ENCODE assay signal across 8 cellular contexts in genomic region chr22:39496131-39496838, GRCh38. TPM values are rescaled to one million over a fixed set of nuclear protein-coding genes. Genes with fewer than 3 reads are reported as not detected.
DNase-seq lines count a peak whose midpoint lies in the region; ATAC-seq and TF ChIP-seq lines count a peak whose summit lies in the region.

No MANE protein-coding gene starts in this region.

- TF ChIP-seq CTCF in Calu3 (IDR thresholded peaks at IDR 0.05; ENCODE audit: unreplicated experiment) = peak; percentile 58
- TF ChIP-seq CTCF in heart right ventricle (IDR thresholded peaks at IDR 0.05) = peak; percentile 65 to 87 (median 79)
- peak in 3 of 4 experiments; percentile 48 to 63 (median 63) for TF ChIP-seq CTCF in prostate gland (IDR thresholded peaks at IDR 0.05)

- H3K4me3 Mint-ChIP-seq in Calu3 (ENCODE audit: low read depth, unreplicated experiment) = no peak overlapping the region
- no peak overlapping the region for H3K4me3 Mint-ChIP-seq in activated naive CD8-positive, alpha-beta T cell treated with anti-CD3 and anti-CD28 coated beads for 36 hours

- H3K4me3 ChIP-seq in SJSA1 (no peak overlapping the region), heart right ventricle (no peak overlapping the region), prostate gland (no peak overlapping the region)

- H3K36me3 ChIP-seq in SJSA1 (no peaks in the 10 kb centered on the region), heart right ventricle (no peaks in the 10 kb centered on the region), prostate gland (no peaks in the 10 kb centered on the region)

- H3K27ac Mint-ChIP-seq in Calu3 (ENCODE audit: unreplicated experiment) = no peak overlapping the region
- no peak overlapping the region for H3K27ac Mint-ChIP-seq in activated naive CD8-positive, alpha-beta T cell treated with anti-CD3 and anti-CD28 coated beads for 36 hours

- intact Hi-C loops in Calu3 (cut with micrococcal nuclease; ENCODE audit: unreplicated experiment) = no loop called here
- intact Hi-C loops in heart right ventricle (cut with DNase I) = loop anchor here in 2 of 10 donors (2.0 to 10.0 kb wide), 2 partner anchors 33 to 61 kb away; no protein-coding TSS in a partner anchor
- intact Hi-C loops in prostate gland (cut with DNase I) = no loop called here

- H3K4me1 Mint-ChIP-seq in Calu3 (ENCODE audit: low read depth, unreplicated experiment) = peaks cover 39% of the 10 kb centered on the region
- peaks cover 14% of the 10 kb centered on the region for H3K4me1 Mint-ChIP-seq in activated naive CD8-positive, alpha-beta T cell treated with anti-CD3 and anti-CD28 coated beads for 36 hours

- H3K9me3 Mint-ChIP-seq in Calu3 (ENCODE audit: low read depth, unreplicated experiment) = no peaks in the 10 kb centered on the region
- no peaks in the 10 kb centered on the region for H3K9me3 Mint-ChIP-seq in activated naive CD8-positive, alpha-beta T cell treated with anti-CD3 and anti-CD28 coated beads for 36 hours

- H3K27me3 ChIP-seq in SJSA1 (replicated peaks) (no peaks in the 10 kb centered on the region), heart right ventricle (no peaks in the 10 kb centered on the region), prostate gland (replicated peaks; ENCODE audit: insufficient read depth) (no peaks in the 10 kb centered on the region)

- WGBS in heart right ventricle, 2 donors = 35 to 40% methylated on average over 13 of the region's 13 CpGs
- 47% methylated on average over 13 of the region's 13 CpGs for WGBS in prostate gland

- H3K4me1 ChIP-seq in SJSA1 (replicated peaks) (peaks cover 34% of the 10 kb centered on the region), heart right ventricle (peaks cover 11 to 58% (median 32%) of the 10 kb centered on the region in 9 donors), prostate gland (replicated peaks) (peaks cover 3% of the 10 kb centered on the region)

- H3K36me3 Mint-ChIP-seq in Calu3 (ENCODE audit: insufficient read depth, unreplicated experiment) = peaks cover 2% of the 10 kb centered on the region
- H3K36me3 Mint-ChIP-seq in activated naive CD8-positive, alpha-beta T cell treated with anti-CD3 and anti-CD28 coated beads for 36 hours = no peaks in the 10 kb centered on the region

- no peaks in the 10 kb centered on the region for H3K27me3 Mint-ChIP-seq in Calu3 (ENCODE audit: unreplicated experiment)
- H3K27me3 Mint-ChIP-seq in activated naive CD8-positive, alpha-beta T cell treated with anti-CD3 and anti-CD28 coated beads for 36 hours = no peaks in the 10 kb centered on the region

- CTCF ChIA-PET in Calu3 (lab: Charles Lee) = interaction anchor here (0.8 to 2.2 kb wide), 6 partner anchors 14 to 97 kb away, joined by 3 to 16 read pairs (median 4); partner anchors contain the start of gene TAB1

- no TSS peak for BruUV-seq in Calu3 (replicated peaks; lab: Mats Ljungman, UMichigan)

- H3K9me3 ChIP-seq in SJSA1 (replicated peaks) (no peaks in the 10 kb centered on the region), heart right ventricle (no peaks in the 10 kb centered on the region), prostate gland (no peaks in the 10 kb centered on the region)

- peak; percentile 46 to 80 (median 68) for ATAC-seq in heart right ventricle
- ATAC-seq in GM21447 (IDR thresholded peaks at IDR 0.05; ENCODE audit: unreplicated experiment) = no peak
- ATAC-seq in GM21825 (IDR thresholded peaks at IDR 0.05; ENCODE audit: unreplicated experiment) = no peak

- H3K27ac ChIP-seq in SJSA1 (no peak overlapping the region), heart right ventricle (peak overlapping the region in 7 of 10 donors; percentile 12 to 71 (median 38)), prostate gland (no peak overlapping the region)

- DNase-seq in Calu3 = peak; percentile 64
- DNase-seq in HuH-7.5 (ENCODE audit: low spot score) = peak; percentile 66
- DNase-seq in SJSA1 (ENCODE audit: low read depth in 1 of 2, low spot score in 2 of 2) = peak; percentile 43 to 70
- peak; percentile 59 for DNase-seq in activated naive CD8-positive, alpha-beta T cell treated with anti-CD3 and anti-CD28 coated beads for 36 hours
- DNase-seq in heart right ventricle = peak; percentile 71 to 86
- peak; percentile 56 for DNase-seq in prostate gland (ENCODE audit: low spot score)

- no peak for TF ChIP-seq POLR2A in prostate gland (IDR thresholded peaks at IDR 0.05)

RNA-seq across cellular contexts. Expression of gene MIEF1, which starts 5.8 kb away (rescaled TPM):
- total RNA-seq in Calu3 (2022) (39.2 and 44.3 TPM in 2 replicates), heart right ventricle (10 to 100 TPM; 12.8 to 35.8 (median 17.5) TPM), prostate gland (10 to 100 TPM; 24.0 to 38.6 TPM)
- total RNA-seq in SJSA1 (2014; rRNA removed; shearing (Covaris generic)) = 20.9 and 22.9 TPM in 2 replicates
- total RNA-seq in activated naive CD8-positive, alpha-beta T cell treated with anti-CD3 and anti-CD28 coated beads for 36 hours = 10 to 100 TPM; 62.9 to 65.0 TPM
- polyA plus RNA-seq in heart right ventricle = 1 to 10 TPM; 7.0 to 9.1 TPM

RNA-seq across cellular contexts. Expression of gene ATF4, which starts 24.1 kb away (rescaled TPM):
- total RNA-seq in Calu3 (2022) (294 and 372 TPM in 2 replicates), heart right ventricle (100 to 1,000 TPM in 9 of 10 donors, 10 to 100 TPM in 1; 95.2 to 319 (median 133) TPM), prostate gland (100 to 1,000 TPM; 294 to 334 TPM)
- 225 and 281 TPM in 2 replicates for total RNA-seq in SJSA1 (2014; rRNA removed; shearing (Covaris generic))
- total RNA-seq in activated naive CD8-positive, alpha-beta T cell treated with anti-CD3 and anti-CD28 coated beads for 36 hours = 100 to 1,000 TPM; 806 to 814 TPM
- 100 to 1,000 TPM; 439 to 637 TPM for polyA plus RNA-seq in heart right ventricle

RNA-seq across cellular contexts. Expression of gene RPS19BP1, which starts 36.3 kb away (rescaled TPM):
- 82.9 and 87.7 TPM in 2 replicates for total RNA-seq in Calu3 (2022)
- 177 and 263 TPM in 2 replicates for total RNA-seq in SJSA1 (2014; rRNA removed; shearing (Covaris generic))
- total RNA-seq in activated naive CD8-positive, alpha-beta T cell treated with anti-CD3 and anti-CD28 coated beads for 36 hours = 100 to 1,000 TPM; 104 to 113 TPM
- total RNA-seq in heart right ventricle = 10 to 100 TPM; 31.3 to 64.0 (median 37.2) TPM
- 100 to 1,000 TPM; 154 to 222 TPM for polyA plus RNA-seq in heart right ventricle
- total RNA-seq in prostate gland = 100 to 1,000 TPM; 186 to 264 TPM

RNA-seq across cellular contexts. Expression of gene MGAT3, which starts 39.5 kb away (rescaled TPM):
- total RNA-seq in Calu3 (2022) (33.0 and 51.5 TPM in 2 replicates), heart right ventricle (10 to 100 TPM in 1 of 10 donors, 1 to 10 TPM in 9; 1.8 to 14.0 (median 4.3) TPM), prostate gland (1 to 10 TPM in 1 of 2 donors, under 1 TPM in 1; 0.82 to 7.4 TPM)
- total RNA-seq in SJSA1 (2014; rRNA removed; shearing (Covaris generic)) = 3.9 and 4.3 TPM in 2 replicates
- total RNA-seq in activated naive CD8-positive, alpha-beta T cell treated with anti-CD3 and anti-CD28 coated beads for 36 hours = 1 to 10 TPM; 1.0 to 1.2 TPM
- 1 to 10 TPM; 1.8 to 2.9 TPM for polyA plus RNA-seq in heart right ventricle

Comparison
In these comparisons a context has a peak if more than half of its experiments do, and no peak if none do; other contexts are left out.
1. H3K27ac ChIP-seq: peak in heart right ventricle (7 of 10); none in SJSA1 (single experiment) and prostate gland (0 of 2).
2. ATAC-seq: peak in heart right ventricle (8 of 8); none in GM21447 (single experiment) and GM21825 (single experiment).
3. Peak in every context shown above with its lines, with median percentiles within 50 percentile points of each other: DNase-seq and CTCF ChIP-seq.